14 cellular contexts compared by ENCODE assay signal in the genomic region with DNA sequence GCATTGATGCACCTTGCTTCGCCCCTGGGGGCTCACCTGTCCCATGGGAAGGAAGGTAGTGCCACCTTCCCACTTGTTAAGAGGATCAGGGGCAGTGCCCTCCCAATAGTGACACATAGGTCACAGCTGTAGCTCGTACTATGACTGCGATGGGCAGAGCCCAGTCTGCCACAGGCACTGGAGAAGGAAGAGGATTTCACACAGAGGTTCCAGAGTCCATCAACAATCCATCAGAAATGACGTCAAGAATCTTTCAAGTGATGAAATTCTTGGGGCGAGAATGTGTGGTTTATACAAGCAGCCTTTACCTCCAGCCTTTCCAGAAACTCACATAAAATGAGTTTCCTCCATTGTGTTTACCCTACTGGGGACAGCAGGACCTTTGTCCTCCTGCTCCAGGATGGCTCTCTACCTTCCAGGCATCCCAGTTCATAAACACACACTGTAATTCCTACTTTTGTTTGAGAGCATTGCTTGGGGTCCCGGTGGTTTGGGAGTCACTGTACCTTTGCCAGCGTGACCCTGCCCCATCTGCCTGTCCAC.
DNase-seq lines count a peak whose midpoint lies in the region; ATAC-seq, FAIRE-seq and TF ChIP-seq lines count a peak whose summit lies in the region.
"Had no signal": no experiment of that assay in that cellular context is flagged by ENCODE, and none has a peak within 500 bp of the region (broad histone marks: within the 10 kb centered on the region; RNA-seq: fewer than 3 reads in every experiment).

No MANE protein-coding gene starts in this region.

- H3K36me3 ChIP-seq in HepG2 (replicated peaks in 1 of 2; ENCODE audit: control insufficient read depth in 1 of 2, insufficient read depth in 2 of 2, low read length in 2 of 2): no peaks in the 10 kb centered on the region

- POLR2A ChIA-PET in HepG2 (lab: Yijun Ruan, JAX): no interaction called here

- intact Hi-C loops in HepG2 (cut with micrococcal nuclease; ENCODE audit: unreplicated experiment): no loop called here
- intact Hi-C loops in Right ventricle myocardium superior (cut with DNase I): no loop called here

- H3K4me2 ChIP-seq in HepG2 (ENCODE audit: low read depth, low read length): 0 out of 2 replicates have a peak overlapping the region, but pooled peaks have one; percentile 0

- no peaks in the 10 kb centered on the region for H3K79me2 ChIP-seq in HepG2 (ENCODE audit: insufficient read depth, low read length)

- no peak overlapping the region for H3K4me3 ChIP-seq in HepG2 (replicated peaks in 1 of 3; ENCODE audit: insufficient read depth in 1 of 3, low read depth in 2 of 3, low read length in 3 of 3)

- no peak overlapping the region for H3K9ac ChIP-seq in HepG2 (ENCODE audit: insufficient read depth, low read depth, low read length)

- ATAC-seq in HepG2: 0 out of 3 replicates have a peak, but pooled peaks have one; percentile 30
- ATAC-seq in Right ventricle myocardium superior (ENCODE audit: poor library complexity): no peak

- in situ Hi-C loops in HepG2 (cut with HindIII; ENCODE audit: extremely low pct_ligation_motif_present, low pct_unique_long_range_greater_than_20kb): no loop called here

- no peak for TF ChIP-seq POLR2A in HepG2 (IDR thresholded peaks at IDR 0.05; ENCODE audit: insufficient read depth in 1 of 2, low read depth in 2 of 2, low read length in 2 of 2)

- no peak overlapping the region for H2AFZ ChIP-seq in HepG2 (ENCODE audit: low read length)

- peaks cover 4 to 16% of the 10 kb centered on the region in 2 experiments; a peak in 2 of 5 replicates for H3K27me3 ChIP-seq in HepG2 (ENCODE audit: control insufficient read depth in 1 of 2, insufficient read depth in 2 of 2, low read length in 2 of 2)

- CTCF ChIA-PET in HepG2 (lab: Yijun Ruan, JAX; ENCODE audit: low intra/inter-chr PET ratio, low total read pairs): no interaction called here

- TF ChIP-seq EP300 in HepG2 (IDR thresholded peaks at IDR 0.05; ENCODE audit: low read depth in 2 of 2, low read length in 2 of 2) (no peak), HepG2 (CRISPR knock-in tag; IDR thresholded peaks at IDR 0.05; ENCODE audit: borderline replicate concordance) (no peak)

- H3K4me1 ChIP-seq in HepG2 (ENCODE audit: insufficient read depth, low read length): peaks cover 19% of the 10 kb centered on the region

- no peak for TF ChIP-seq CTCF in HepG2 (CRISPR knock-in tag; IDR thresholded peaks at IDR 0.05)

- no peaks in the 10 kb centered on the region for H3K9me3 ChIP-seq in HepG2 (ENCODE audit: low read length)

- BruUV-seq in HepG2 (replicated peaks; lab: Mats Ljungman, UMichigan): no TSS peak

- no peak for FAIRE-seq in HepG2 (lab: Jason Lieb, UNC)
- FAIRE-seq: A204.1, GM18507 had no signal

- WGBS in HepG2 (ENCODE audit: low lambda C conversion rate): 0% methylated on average over 2 of the region's 7 CpGs

- no peak overlapping the region for H3K27ac ChIP-seq in HepG2 (ENCODE audit: extremely low read length, insufficient read depth, low read length)

- H4K20me1 ChIP-seq in HepG2 (ENCODE audit: insufficient read depth, low read length): no peaks in the 10 kb centered on the region

- peak; percentile 28 for DNase-seq in HT-29 (ENCODE audit: low spot score)
- peak; percentile 27 for DNase-seq in amniotic epithelial cell (ENCODE audit: low read depth)
- DNase-seq in HepG2 (ENCODE audit: low spot score): no peak
- DNase-seq in renal cortical epithelial cell (ENCODE audit: low read depth): peak; percentile 20
- DNase-seq in Right ventricle myocardium superior: no peak
- no peak for DNase-seq in AML-193 (lab: John Stamatoyannopoulos, UW)
- DNase-seq in activated T-cell treated with anti-CD3 and anti-CD28 coated beads, Interleukin-2, amount 50 U/mL, for 1 hour: no peak
- DNase-seq: Calu3; CD4-positive, CD25-positive, alpha-beta regulatory T cell; DMS 273 treated with DMSO at 0.1 percent for 48 hours; HCEC 1CT; HFFc6 had no signal

- no peak for TF ChIP-seq RAD21 in HepG2 (CRISPR knock-in tag; IDR thresholded peaks at IDR 0.05)

TF ChIP-seq in HepG2, 621 proteins besides CTCF, POLR2A, EP300 and RAD21:
- TF ChIP-seq ATF7 (IDR thresholded peaks at IDR 0.05): peak; percentile 22; the same call in 1 of the 2 replicates
- no peak for TF ChIP-seq ATF7 (CRISPR knock-in tag; IDR thresholded peaks at IDR 0.05)
- TF ChIP-seq ZBTB21 (CRISPR knock-in tag; IDR thresholded peaks at IDR 0.05): peak; percentile 53; the same call in 1 of the 2 replicates
- no peak for TF ChIP-seq ZNF335 (CRISPR knock-in tag; IDR thresholded peaks at IDR 0.05)
- TF ChIP-seq CREB1 (IDR thresholded peaks at IDR 0.05): 0 out of 2 replicates have a peak, but pooled peaks have one; percentile 37
- no peak for TF ChIP-seq CREB1 (CRISPR knock-in tag; IDR thresholded peaks at IDR 0.05)

Comparison
In these comparisons a context has a peak if more than half of its experiments do, and no peak if none do; other contexts are left out.
1. DNase-seq: peak in HT-29 (single experiment), amniotic epithelial cell (single experiment) and renal cortical epithelial cell (single experiment); none in HepG2 (single experiment), Right ventricle myocardium superior (single experiment), AML-193 (0 of 2) and activated T-cell treated with anti-CD3 and anti-CD28 coated beads, Interleukin-2, amount 50 U/mL, for 1 hour (single experiment).